12 cellular contexts compared by ENCODE assay signal in genomic region chr12:10430623-10431022, GRCh38. TPM values are rescaled to one million over a fixed set of nuclear protein-coding genes. Genes with fewer than 3 reads are reported as not detected.
"Had no signal": no experiment of that assay in that cellular context is flagged by ENCODE, and none has a peak within 500 bp of the region (broad histone marks: within the 10 kb centered on the region; RNA-seq: fewer than 3 reads in every experiment).

No MANE protein-coding gene starts in this region.

RNA-seq across cellular contexts. Expression of gene KLRC2, which starts 5.2 kb away (rescaled TPM):
- total RNA-seq: activated CD4-positive, alpha-beta T cell treated with anti-CD3 and anti-CD28 coated beads, Interleukin-2, amount 10 ng/mL, durations not matched to agents 7 days and 5 days; dermis microvascular lymphatic vessel endothelial cell; endothelial cell of umbilical vein; left cardiac atrium; psoas muscle; right atrium auricular region; T-helper 2 cell treated with Interferon-gamma antibody and Interleukin-4, amounts not matched to agents 100 ng/mL and 5 ng/mL, for 36 hours; tibial nerve had no signal
- polyA plus RNA-seq: endothelial cell of umbilical vein, psoas muscle had no signal

RNA-seq across cellular contexts. Expression of gene KLRC3, which starts 10.2 kb away (rescaled TPM):
- total RNA-seq: activated CD4-positive, alpha-beta T cell treated with anti-CD3 and anti-CD28 coated beads, Interleukin-2, amount 10 ng/mL, durations not matched to agents 7 days and 5 days; dermis microvascular lymphatic vessel endothelial cell; endothelial cell of umbilical vein; esophagus mucosa; gastroesophageal sphincter; left cardiac atrium; pancreas; psoas muscle; right atrium auricular region; suprapubic skin; T-helper 2 cell treated with Interferon-gamma antibody and Interleukin-4, amounts not matched to agents 100 ng/mL and 5 ng/mL, for 36 hours; tibial nerve had no signal
- polyA plus RNA-seq: endothelial cell of umbilical vein, pancreas, psoas muscle had no signal

RNA-seq across cellular contexts. Expression of gene KLRC4, which starts 21.1 kb away (rescaled TPM):
- total RNA-seq: activated CD4-positive, alpha-beta T cell treated with anti-CD3 and anti-CD28 coated beads, Interleukin-2, amount 10 ng/mL, durations not matched to agents 7 days and 5 days; dermis microvascular lymphatic vessel endothelial cell; endothelial cell of umbilical vein; esophagus mucosa; psoas muscle; right atrium auricular region; suprapubic skin; T-helper 2 cell treated with Interferon-gamma antibody and Interleukin-4, amounts not matched to agents 100 ng/mL and 5 ng/mL, for 36 hours; tibial nerve had no signal
- polyA plus RNA-seq: endothelial cell of umbilical vein, pancreas had no signal

RNA-seq across cellular contexts. Expression of gene KLRC1, which starts 22.6 kb away (rescaled TPM):
- total RNA-seq: activated CD4-positive, alpha-beta T cell treated with anti-CD3 and anti-CD28 coated beads, Interleukin-2, amount 10 ng/mL, durations not matched to agents 7 days and 5 days; dermis microvascular lymphatic vessel endothelial cell; endothelial cell of umbilical vein; esophagus mucosa; suprapubic skin; T-helper 2 cell treated with Interferon-gamma antibody and Interleukin-4, amounts not matched to agents 100 ng/mL and 5 ng/mL, for 36 hours; tibial nerve had no signal
- polyA plus RNA-seq: endothelial cell of umbilical vein had no signal

RNA-seq across cellular contexts. Expression of gene KLRK1, which starts 40.8 kb away (rescaled TPM):
- total RNA-seq: dermis microvascular lymphatic vessel endothelial cell, endothelial cell of umbilical vein, esophagus mucosa had no signal
- polyA plus RNA-seq: endothelial cell of umbilical vein had no signal
